13 cellular contexts compared by ENCODE assay signal in the genomic region with DNA sequence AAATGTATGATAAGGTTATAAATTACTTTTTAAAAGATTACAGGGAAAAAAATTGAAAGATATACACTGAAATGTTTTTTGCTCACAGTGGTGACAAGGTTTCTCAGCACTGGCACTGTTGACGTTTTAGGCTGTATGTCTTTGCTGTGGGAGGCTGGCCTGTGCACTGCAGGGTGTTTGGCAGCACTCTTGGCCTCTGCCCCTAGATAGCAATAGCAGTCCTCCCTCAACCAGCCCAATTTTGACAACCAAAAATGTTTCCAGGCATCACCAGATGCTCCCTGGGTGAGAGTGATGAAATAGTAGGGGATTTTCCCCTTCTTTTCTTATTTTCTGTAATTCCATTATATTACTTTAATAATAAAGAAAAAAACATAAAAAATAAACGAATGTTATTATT. TPM values are rescaled to one million over a fixed set of nuclear protein-coding genes. Genes with fewer than 3 reads are reported as not detected.
DNase-seq lines count a peak whose midpoint lies in the region; ATAC-seq, FAIRE-seq and TF ChIP-seq lines count a peak whose summit lies in the region.
"Had no signal": no experiment of that assay in that cellular context is flagged by ENCODE, and none has a peak within 500 bp of the region (broad histone marks: within the 10 kb centered on the region; RNA-seq: fewer than 3 reads in every experiment).

No MANE protein-coding gene starts in this region.

- peaks cover 74% of the 10 kb centered on the region for H3K4me1 Mint-ChIP-seq in activated CD4-positive, alpha-beta T cell treated with anti-CD3 and anti-CD28 coated beads for 36 hours
- H3K4me1 Mint-ChIP-seq in activated T-helper 17 cell treated with anti-CD3 and anti-CD28 coated beads, Interleukin-2, amount 50 U/mL, for 72 hours, result peaks cover 37% of the 10 kb centered on the region

- CTCF ChIA-PET in activated CD4-positive, alpha-beta T cell treated with anti-CD3 and anti-CD28 coated beads for 36 hours (lab: Charles Lee), result no interaction called here

- H3K36me3 Mint-ChIP-seq in activated CD4-positive, alpha-beta T cell treated with anti-CD3 and anti-CD28 coated beads for 36 hours (ENCODE audit: low read depth), result peaks cover 61% of the 10 kb centered on the region
- H3K36me3 Mint-ChIP-seq in activated T-helper 17 cell treated with anti-CD3 and anti-CD28 coated beads, Interleukin-2, amount 50 U/mL, for 72 hours (ENCODE audit: low read depth), result peaks cover 77% of the 10 kb centered on the region

- peak overlapping the region; percentile 98 for H3K4me3 Mint-ChIP-seq in activated CD4-positive, alpha-beta T cell treated with anti-CD3 and anti-CD28 coated beads for 36 hours
- H3K4me3 Mint-ChIP-seq in activated T-helper 17 cell treated with anti-CD3 and anti-CD28 coated beads, Interleukin-2, amount 50 U/mL, for 72 hours, result peak overlapping the region; percentile 97

- POLR2A ChIA-PET in activated CD4-positive, alpha-beta T cell treated with anti-CD3 and anti-CD28 coated beads for 36 hours (lab: Charles Lee), result no interaction called here

- no peaks in the 10 kb centered on the region for H3K9me3 Mint-ChIP-seq in activated CD4-positive, alpha-beta T cell treated with anti-CD3 and anti-CD28 coated beads for 36 hours (ENCODE audit: low read depth)
- no peaks in the 10 kb centered on the region for H3K9me3 Mint-ChIP-seq in activated T-helper 17 cell treated with anti-CD3 and anti-CD28 coated beads, Interleukin-2, amount 50 U/mL, for 72 hours
- H3K9me3 Mint-ChIP-seq: IgD-negative memory B cell had no signal

- no peaks in the 10 kb centered on the region for H3K27me3 Mint-ChIP-seq in activated CD4-positive, alpha-beta T cell treated with anti-CD3 and anti-CD28 coated beads for 36 hours
- no peaks in the 10 kb centered on the region for H3K27me3 Mint-ChIP-seq in activated T-helper 17 cell treated with anti-CD3 and anti-CD28 coated beads, Interleukin-2, amount 50 U/mL, for 72 hours

- peaks cover 6% of the 10 kb centered on the region for H3K36me3 ChIP-seq in osteoblast (ENCODE audit: insufficient read depth, low read length)

- peak; percentile 10 for ATAC-seq in activated CD4-positive, alpha-beta T cell treated with anti-CD3 and anti-CD28 coated beads for 36 hours
- ATAC-seq in activated T-helper 17 cell treated with anti-CD3 and anti-CD28 coated beads, Interleukin-2, amount 50 U/mL, for 72 hours (replicated peaks), result peak; percentile 23
- ATAC-seq in GM18511 (IDR thresholded peaks at IDR 0.05; ENCODE audit: unreplicated experiment) (no peak), GM18505 (IDR thresholded peaks at IDR 0.05; ENCODE audit: unreplicated experiment) (no peak)

- DNase-seq in activated CD4-positive, alpha-beta T cell treated with anti-CD3 and anti-CD28 coated beads for 36 hours, result peak; percentile 57
- no peak for DNase-seq in activated CD4-positive, alpha-beta T cell treated with anti-CD3 and anti-CD28 coated beads for 4 hours
- DNase-seq in H54 (ENCODE audit: insufficient read length, low spot score), result no peak
- peak; percentile 77 for DNase-seq in osteoblast (ENCODE audit: insufficient read length, low spot score, missing footprints)
- no peak for DNase-seq in epidermal melanocyte (ENCODE audit: insufficient read length, low spot score)
- DNase-seq: NCI-H2081, retina had no signal

- peak overlapping the region; percentile 64 for H3K27ac ChIP-seq in osteoblast (ENCODE audit: low read depth, low read length)
- H3K27ac ChIP-seq: RWPE1 had no signal

- no peak overlapping the region for H3K4me3 ChIP-seq in osteoblast (ENCODE audit: insufficient read depth, low read length)

- peak; percentile 41 for FAIRE-seq in H54 (lab: Jason Lieb, UNC)
- FAIRE-seq: A204.1 had no signal

- no peaks in the 10 kb centered on the region for H3K9me3 ChIP-seq in osteoblast (ENCODE audit: low read depth, low read length)

- no peaks in the 10 kb centered on the region for H3K27me3 ChIP-seq in osteoblast (ENCODE audit: insufficient read depth, low read length)

- H4K20me1 ChIP-seq in osteoblast (ENCODE audit: insufficient read depth, low read length), result no peaks in the 10 kb centered on the region

- peak overlapping the region; percentile 58 for H2AFZ ChIP-seq in osteoblast (ENCODE audit: low read length)

- H3K79me2 ChIP-seq in osteoblast (ENCODE audit: insufficient read depth, low read length), result peaks cover 35% of the 10 kb centered on the region

- H3K27ac Mint-ChIP-seq in activated CD4-positive, alpha-beta T cell treated with anti-CD3 and anti-CD28 coated beads for 36 hours, result peak overlapping the region; percentile 96
- peak overlapping the region; percentile 93 for H3K27ac Mint-ChIP-seq in activated T-helper 17 cell treated with anti-CD3 and anti-CD28 coated beads, Interleukin-2, amount 50 U/mL, for 72 hours

- intact Hi-C loops in activated CD4-positive, alpha-beta T cell treated with anti-CD3 and anti-CD28 coated beads for 36 hours (cut with DNase I, micrococcal nuclease), result loop anchor here (5.0 to 10.0 kb wide), 7 partner anchors 391 to 1926 kb away; a partner anchor contains a TSS

- peak overlapping the region; percentile 59 for H3K4me2 ChIP-seq in osteoblast (ENCODE audit: insufficient read depth, low read length)

- peaks cover 49% of the 10 kb centered on the region for H3K4me1 ChIP-seq in osteoblast (ENCODE audit: insufficient read depth, low read length)

- no peak for TF ChIP-seq CTCF in osteoblast (IDR thresholded peaks at IDR 0.05; ENCODE audit: extremely low read depth, low read depth, low read length)

- TF ChIP-seq POLR2A in H54 (IDR thresholded peaks at IDR 0.05; ENCODE audit: low read depth, low read length) (no peak), GM18505 (IDR thresholded peaks at IDR 0.05; ENCODE audit: borderline replicate concordance, extremely low read depth, insufficient read depth, insufficient read length) (no peak)

RNA-seq across cellular contexts. Expression of a gene that starts 3.3 kb away (rescaled TPM):
- total RNA-seq in activated CD4-positive, alpha-beta T cell treated with anti-CD3 and anti-CD28 coated beads for 36 hours, result 10 to 100 TPM; 25.0 to 30.1 TPM
- total RNA-seq in activated T-helper 17 cell treated with anti-CD3 and anti-CD28 coated beads, Interleukin-2, amount 50 U/mL, for 72 hours, result 10 to 100 TPM; 35.2 to 42.2 TPM
- 0.72 and 1.5 TPM in 2 replicates for total RNA-seq in osteoblast

RNA-seq across cellular contexts. Expression of a gene that starts 15.9 kb away (rescaled TPM):
- total RNA-seq in activated CD4-positive, alpha-beta T cell treated with anti-CD3 and anti-CD28 coated beads for 36 hours, result 10 to 100 TPM; 44.0 to 47.9 TPM
- total RNA-seq in activated T-helper 17 cell treated with anti-CD3 and anti-CD28 coated beads, Interleukin-2, amount 50 U/mL, for 72 hours, result 10 to 100 TPM; 25.8 to 26.3 TPM
- total RNA-seq in osteoblast, result 15.6 and 18.3 TPM in 2 replicates

RNA-seq across cellular contexts. Expression of a gene that starts 56.7 kb away (rescaled TPM):
- under 1 TPM; 0.43 to 0.81 TPM for total RNA-seq in activated CD4-positive, alpha-beta T cell treated with anti-CD3 and anti-CD28 coated beads for 36 hours
- total RNA-seq in activated T-helper 17 cell treated with anti-CD3 and anti-CD28 coated beads, Interleukin-2, amount 50 U/mL, for 72 hours, result 1 to 10 TPM; 1.2 to 1.5 TPM
- total RNA-seq in osteoblast, result 4.7 and 5.3 TPM in 2 replicates

Comparison
In these comparisons a context has a peak if more than half of its experiments do, and no peak if none do; other contexts are left out.
1. DNase-seq: peak in activated CD4-positive, alpha-beta T cell treated with anti-CD3 and anti-CD28 coated beads for 36 hours (single experiment) and osteoblast (single experiment); none in activated CD4-positive, alpha-beta T cell treated with anti-CD3 and anti-CD28 coated beads for 4 hours (0 of 2), H54 (single experiment) and epidermal melanocyte (single experiment).
2. ATAC-seq: peak in activated CD4-positive, alpha-beta T cell treated with anti-CD3 and anti-CD28 coated beads for 36 hours (single experiment) and activated T-helper 17 cell treated with anti-CD3 and anti-CD28 coated beads, Interleukin-2, amount 50 U/mL, for 72 hours (single experiment); none in GM18511 (single experiment) and GM18505 (single experiment).
3. RNA of a gene that starts 3.3 kb away (total RNA-seq): 35.2 to 42.2 TPM in activated T-helper 17 cell treated with anti-CD3 and anti-CD28 coated beads, Interleukin-2, amount 50 U/mL, for 72 hours and 25.0 to 30.1 TPM in activated CD4-positive, alpha-beta T cell treated with anti-CD3 and anti-CD28 coated beads for 36 hours; 0.72 to 1.5 TPM in osteoblast; every median in the first group is over 10 times any median in the second.